8 cellular contexts compared by ENCODE assay signal in the genomic region with DNA sequence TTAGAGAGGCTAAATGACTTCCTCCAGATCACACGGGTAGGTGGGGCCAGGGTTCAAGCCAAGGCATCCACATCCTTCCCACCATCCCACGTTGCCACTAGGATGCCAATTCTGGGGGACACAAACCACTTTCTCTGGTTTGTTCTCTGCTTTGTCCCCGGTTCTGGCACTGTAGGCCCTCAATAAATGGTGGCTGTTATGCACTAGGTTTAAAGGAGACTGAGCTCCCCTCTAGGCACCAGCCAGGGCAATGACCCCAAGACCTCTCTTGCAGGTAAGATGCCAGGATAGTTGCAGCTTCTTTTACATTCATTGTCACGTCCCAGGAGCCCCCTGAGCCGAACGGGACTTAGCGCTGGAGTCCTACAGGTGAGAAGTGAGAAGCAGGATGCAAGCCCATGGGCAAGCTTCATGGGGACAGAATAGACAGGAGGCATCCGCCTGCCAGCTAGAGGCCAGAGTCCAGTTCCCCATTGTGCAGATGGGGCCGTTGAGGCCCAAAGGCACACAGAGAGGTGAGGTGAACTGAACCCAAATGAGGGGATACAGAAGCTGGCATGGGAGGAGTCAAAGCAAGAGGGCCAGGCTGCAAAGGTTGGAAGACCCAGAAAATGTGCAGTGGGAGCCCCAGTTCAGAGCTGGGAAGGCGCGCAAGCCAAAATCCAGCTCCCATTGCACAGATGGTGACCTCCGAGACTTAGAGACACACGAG. TPM values are rescaled to one million over a fixed set of nuclear protein-coding genes. Genes with fewer than 3 reads are reported as not detected.
DNase-seq lines count a peak whose midpoint lies in the region; ATAC-seq and TF ChIP-seq lines count a peak whose summit lies in the region.

No MANE protein-coding gene starts in this region.

- H3K36me3 ChIP-seq in tibial artery: peaks cover 0 to 11% (median 1%) of the 10 kb centered on the region in 3 donors

- peaks cover 4% of the 10 kb centered on the region for H3K36me3 Mint-ChIP-seq in activated T-cell treated with anti-CD3 and anti-CD28 coated beads, Interleukin-2, amount 50 U/mL, for 4 hours (ENCODE audit: insufficient read depth)
- no peaks in the 10 kb centered on the region for H3K36me3 Mint-ChIP-seq in activated naive CD8-positive, alpha-beta T cell treated with anti-CD3 and anti-CD28 coated beads for 36 hours

- peaks cover 0 to 23% (median 14%) of the 10 kb centered on the region in 4 donors for H3K4me1 ChIP-seq in tibial artery

- no peak for DNase-seq in activated T-cell treated with anti-CD3 and anti-CD28 coated beads, Interleukin-2, amount 50 U/mL, for 4 hours
- DNase-seq in activated T-cell treated with anti-CD3 and anti-CD28 coated beads for 4 hours (no peak), left lobe of liver (ENCODE audit: low spot score) (no peak), tibial artery (no peak), SKM-1 treated with dmso at 0.1 percent for 144 hours (lab: John Stamatoyannopoulos, UW; ENCODE audit: unreplicated experiment) (no peak)
- DNase-seq in activated naive CD8-positive, alpha-beta T cell treated with anti-CD3 and anti-CD28 coated beads for 36 hours: peak; percentile 14

- H3K4me3 Mint-ChIP-seq in activated T-cell treated with anti-CD3 and anti-CD28 coated beads, Interleukin-2, amount 50 U/mL, for 4 hours: peak overlapping the region; percentile 79
- peak overlapping the region; percentile 85 for H3K4me3 Mint-ChIP-seq in activated naive CD8-positive, alpha-beta T cell treated with anti-CD3 and anti-CD28 coated beads for 36 hours

- peak; percentile 2 for ATAC-seq in activated T-cell treated with anti-CD3 and anti-CD28 coated beads, Interleukin-2, amount 50 U/mL, for 4 hours
- ATAC-seq in left lobe of liver (peak; percentile 2), GM18873 (IDR thresholded peaks at IDR 0.05; ENCODE audit: low FRiP score, unreplicated experiment) (no peak), GM21825 (IDR thresholded peaks at IDR 0.05; ENCODE audit: unreplicated experiment) (no peak)

- no peaks in the 10 kb centered on the region for H3K27me3 Mint-ChIP-seq in activated T-cell treated with anti-CD3 and anti-CD28 coated beads, Interleukin-2, amount 50 U/mL, for 4 hours (ENCODE audit: low read depth)
- H3K27me3 Mint-ChIP-seq in activated naive CD8-positive, alpha-beta T cell treated with anti-CD3 and anti-CD28 coated beads for 36 hours: no peaks in the 10 kb centered on the region

- H3K9me3 ChIP-seq in tibial artery: no peaks in the 10 kb centered on the region

- peak overlapping the region; percentile 72 to 82 for H3K27ac ChIP-seq in tibial artery

- H3K27me3 ChIP-seq in tibial artery: no peaks in the 10 kb centered on the region

- no peaks in the 10 kb centered on the region for H3K9me3 Mint-ChIP-seq in activated T-cell treated with anti-CD3 and anti-CD28 coated beads, Interleukin-2, amount 50 U/mL, for 4 hours
- H3K9me3 Mint-ChIP-seq in activated naive CD8-positive, alpha-beta T cell treated with anti-CD3 and anti-CD28 coated beads for 36 hours: no peaks in the 10 kb centered on the region

- peaks cover 18% of the 10 kb centered on the region for H3K4me1 Mint-ChIP-seq in activated T-cell treated with anti-CD3 and anti-CD28 coated beads, Interleukin-2, amount 50 U/mL, for 4 hours (ENCODE audit: low read depth)
- peaks cover 7% of the 10 kb centered on the region for H3K4me1 Mint-ChIP-seq in activated naive CD8-positive, alpha-beta T cell treated with anti-CD3 and anti-CD28 coated beads for 36 hours

- H3K27ac Mint-ChIP-seq in activated naive CD8-positive, alpha-beta T cell treated with anti-CD3 and anti-CD28 coated beads for 36 hours: peak overlapping the region; percentile 80

- intact Hi-C loops in tibial artery (cut with DNase I; ENCODE audit: low total_unique reads): no loop called here

- TF ChIP-seq CTCF in tibial artery (IDR thresholded peaks at IDR 0.05): no peak

- peak overlapping the region; percentile 71 to 74 for H3K4me3 ChIP-seq in tibial artery

RNA-seq across cellular contexts. Expression of gene PXMP4, which starts 0.7 kb away (rescaled TPM):
- 1 to 10 TPM; 4.2 to 4.9 (median 4.4) TPM for total RNA-seq in activated T-cell treated with anti-CD3 and anti-CD28 coated beads, Interleukin-2, amount 50 U/mL, for 4 hours
- 1 to 10 TPM; 6.9 to 7.3 TPM for total RNA-seq in activated naive CD8-positive, alpha-beta T cell treated with anti-CD3 and anti-CD28 coated beads for 36 hours
- 15.4 TPM for total RNA-seq in left lobe of liver

RNA-seq across cellular contexts. Expression of gene ZNF341, which starts 12.4 kb away (rescaled TPM):
- 1 to 10 TPM; 4.8 to 6.0 (median 5.2) TPM for total RNA-seq in activated T-cell treated with anti-CD3 and anti-CD28 coated beads, Interleukin-2, amount 50 U/mL, for 4 hours
- 1 to 10 TPM; 3.7 TPM for total RNA-seq in activated naive CD8-positive, alpha-beta T cell treated with anti-CD3 and anti-CD28 coated beads for 36 hours
- total RNA-seq in left lobe of liver: 1.5 TPM

RNA-seq across cellular contexts. Expression of gene E2F1, which starts 33.2 kb away (rescaled TPM):
- total RNA-seq in activated T-cell treated with anti-CD3 and anti-CD28 coated beads, Interleukin-2, amount 50 U/mL, for 4 hours: 10 to 100 TPM; 57.5 to 60.2 (median 57.6) TPM
- 10 to 100 TPM; 76.1 to 79.6 TPM for total RNA-seq in activated naive CD8-positive, alpha-beta T cell treated with anti-CD3 and anti-CD28 coated beads for 36 hours
- total RNA-seq in left lobe of liver: 0.60 TPM

RNA-seq across cellular contexts. Expression of gene NECAB3, which starts 45.2 kb away (rescaled TPM):
- total RNA-seq in activated T-cell treated with anti-CD3 and anti-CD28 coated beads, Interleukin-2, amount 50 U/mL, for 4 hours: 10 to 100 TPM in 1 of 3 donors, 1 to 10 TPM in 2; 8.0 to 11.8 (median 9.7) TPM
- 10 to 100 TPM; 10.7 to 12.0 TPM for total RNA-seq in activated naive CD8-positive, alpha-beta T cell treated with anti-CD3 and anti-CD28 coated beads for 36 hours
- total RNA-seq in left lobe of liver: 19.9 TPM

RNA-seq across cellular contexts. Expression of gene ACTL10, which starts 52.7 kb away (rescaled TPM):
- 1 to 10 TPM; 5.0 to 7.6 (median 6.9) TPM for total RNA-seq in activated T-cell treated with anti-CD3 and anti-CD28 coated beads, Interleukin-2, amount 50 U/mL, for 4 hours
- 1 to 10 TPM; 4.1 TPM for total RNA-seq in activated naive CD8-positive, alpha-beta T cell treated with anti-CD3 and anti-CD28 coated beads for 36 hours
- 0.20 TPM for total RNA-seq in left lobe of liver

Comparison
In these comparisons a context has a peak if more than half of its experiments do, and no peak if none do; other contexts are left out.
1. ATAC-seq: peak in activated T-cell treated with anti-CD3 and anti-CD28 coated beads, Interleukin-2, amount 50 U/mL, for 4 hours (2 of 2) and left lobe of liver (single experiment); none in GM18873 (single experiment) and GM21825 (single experiment).
2. RNA of gene E2F1, which starts 33.2 kb away (total RNA-seq): 76.1 to 79.6 TPM in activated naive CD8-positive, alpha-beta T cell treated with anti-CD3 and anti-CD28 coated beads for 36 hours and 57.5 to 60.2 TPM in activated T-cell treated with anti-CD3 and anti-CD28 coated beads, Interleukin-2, amount 50 U/mL, for 4 hours; 0.60 TPM in left lobe of liver (single experiment); every median in the first group is over 10 times any median in the second.